21 cellular contexts compared by ENCODE assay signal in the genomic region with DNA sequence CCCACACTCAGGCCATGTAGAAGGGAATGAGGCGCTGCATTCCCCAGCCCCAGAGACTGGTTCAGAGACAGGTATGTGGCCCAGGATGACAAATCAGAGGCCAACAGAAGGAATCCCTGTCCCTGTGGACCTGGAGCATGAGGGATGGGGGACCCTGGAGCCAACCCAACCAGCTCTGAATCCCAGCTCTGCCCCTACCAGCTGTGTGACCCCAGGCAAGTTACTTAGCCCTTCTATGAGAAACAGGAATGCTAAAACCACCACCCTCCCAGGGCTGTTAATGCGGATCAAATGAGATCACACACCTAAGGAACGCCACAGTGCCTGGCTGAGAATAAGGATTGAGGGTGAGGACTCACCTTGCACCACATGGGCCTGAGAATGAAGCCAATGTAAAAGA. TPM values are rescaled to one million over a fixed set of nuclear protein-coding genes. Genes with fewer than 3 reads are reported as not detected.
A peak's percentile ranks its signal among the peaks of the same experiment; 100 is the strongest.
DNase-seq lines count a peak whose midpoint lies in the region; ATAC-seq, FAIRE-seq and TF ChIP-seq lines count a peak whose summit lies in the region.
"Had no signal": no experiment of that assay in that cellular context is flagged by ENCODE, and none has a peak within 500 bp of the region (broad histone marks: within the 10 kb centered on the region; RNA-seq: fewer than 3 reads in every experiment).

No MANE protein-coding gene starts in this region.

- H3K9me3 ChIP-seq in GM12878 (replicated peaks; ENCODE audit: control insufficient read depth, insufficient read depth, low read length) (no peaks in the 10 kb centered on the region), sigmoid colon (no peaks in the 10 kb centered on the region)
- H3K9me3 ChIP-seq: ascending aorta, BE2C, left lung had no signal

- H3K4me3 ChIP-seq in GM12878 (no peak overlapping the region), sigmoid colon (no peak overlapping the region)
- H3K4me3 ChIP-seq: ascending aorta, coronary artery, left lung, skin epidermis had no signal

- no peak for TF ChIP-seq RAD21 in GM12878 (IDR thresholded peaks at IDR 0.05; ENCODE audit: insufficient read depth, low read depth, low read length)

- 79% methylated on average over 3 of the region's 3 CpGs for WGBS in GM12878 (ENCODE audit: insufficient coverage, insufficient replicate concordance, low lambda C conversion rate, missing lambda C conversion rate)
- WGBS in sigmoid colon, 2 donors = 94 to 97% methylated on average over 3 of the region's 3 CpGs

- in situ Hi-C loops in GM12878 (cut with MboI) = no loop called here

- BruUV-seq in GM12878 (replicated peaks; lab: Mats Ljungman, UMichigan) = no TSS peak

- FAIRE-seq in GM12878 (lab: Jason Lieb, UNC) = peak; percentile 74
- peak; percentile 79 for FAIRE-seq in urothelium cell line (lab: Jason Lieb, UNC)

- TF ChIP-seq EP300 in GM12878 (IDR thresholded peaks at IDR 0.05; ENCODE audit: borderline replicate concordance in 1 of 2, control insufficient read depth in 1 of 2, low read depth in 2 of 2, low read length in 2 of 2) = no peak
- TF ChIP-seq EP300 in sigmoid colon (IDR thresholded peaks at IDR 0.05) = no peak

- DNase-seq in Right ventricle myocardium inferior (ENCODE audit: missing footprints) (peak; percentile 7), left cardiac atrium (no peak), GM12878 (ENCODE audit: low read depth, low spot score) (no peak), islet precursor cell (peak; percentile 67), urothelium cell line (ENCODE audit: low spot score) (no peak), middle frontal gyrus (ENCODE audit: extremely low spot score, low spot score) (no peak), sigmoid colon (no peak)
- DNase-seq: ACHN; activated B cell treated with CpG ODN at 0.5 μM for 24 hours; effector memory CD8-positive, alpha-beta T cell; foreskin melanocyte; NCI-H1092 treated with DMSO at 0.1 percent for 48 hours; NCI-H187 treated with DMSO at 0.1 percent for 48 hours; SHP77 treated with DMSO at 0.1 percent for 48 hours had no signal

- H2AFZ ChIP-seq in GM12878 (ENCODE audit: control insufficient read depth, low read depth, low read length) = no peak overlapping the region

- H3K27ac ChIP-seq in GM12878 (ENCODE audit: control insufficient read depth, insufficient read depth) (no peak overlapping the region), sigmoid colon (peak overlapping the region in 2 of 4 donors; percentile 27 to 33)
- H3K27ac ChIP-seq: ascending aorta, coronary artery, left lung had no signal

- SMC1A ChIA-PET in GM12878 (lab: Charles Lee; ENCODE audit: uncharacterized antibody, unreplicated experiment) = interaction anchor here (0.8 to 1.8 kb wide), 2 partner anchors 13 to 148 kb away, joined by 3 to 4 read pairs; no protein-coding TSS in a partner anchor

- peaks cover 0 to 3% of the 10 kb centered on the region in 2 experiments; a peak in 2 of 4 replicates for H3K36me3 ChIP-seq in GM12878 (ENCODE audit: control insufficient read depth in 2 of 2, insufficient read depth in 2 of 2, low read length in 1 of 2)
- no peaks in the 10 kb centered on the region for H3K36me3 ChIP-seq in sigmoid colon
- H3K36me3 ChIP-seq: ascending aorta, BE2C, left lung had no signal

- H4K20me1 ChIP-seq in GM12878 (ENCODE audit: control insufficient read depth, insufficient read depth) = no peaks in the 10 kb centered on the region

- H3K9ac ChIP-seq in GM12878 (ENCODE audit: control insufficient read depth, insufficient read depth, low read length) = no peak overlapping the region

- POLR2A ChIA-PET in GM12878 (lab: Charles Lee) = no interaction called here

- no peak for TF ChIP-seq POLR2A in GM12878 (IDR thresholded peaks at IDR 0.05; ENCODE audit: low read depth, low read length)
- no peak for TF ChIP-seq POLR2A in sigmoid colon (IDR thresholded peaks at IDR 0.05)

- RAD21 ChIA-PET in GM12878 (lab: Charles Lee; ENCODE audit: unreplicated experiment) = no interaction called here

- ATAC-seq in Right ventricle myocardium inferior (no peak), left cardiac atrium (no peak), GM12878 (no peak), HG02973 (IDR thresholded peaks at IDR 0.05; ENCODE audit: unreplicated experiment) (no peak)
- ATAC-seq: effector memory CD8-positive, alpha-beta T cell; esophagus mucosa; left lung had no signal

- CTCF ChIA-PET in GM12878 (lab: Yijun Ruan, JAX) = interaction anchor here (1.6 kb wide), 1 partner anchor 13 kb away, joined by 7 read pairs; no protein-coding TSS in a partner anchor

- H3K79me2 ChIP-seq in GM12878 (ENCODE audit: control insufficient read depth, insufficient read depth, low read length) = peaks cover 34% of the 10 kb centered on the region

- peaks cover 19% of the 10 kb centered on the region for H3K4me1 ChIP-seq in GM12878 (ENCODE audit: control insufficient read depth, insufficient read depth, low read length)
- H3K4me1 ChIP-seq in sigmoid colon = peaks cover 0 to 69% (median 48%) of the 10 kb centered on the region in 4 donors

- no peak overlapping the region for H3K4me2 ChIP-seq in GM12878 (ENCODE audit: control insufficient read depth, insufficient read depth)

- TF ChIP-seq CTCF in GM12878 (IDR thresholded peaks at IDR 0.05 in 2 of 3, conservative IDR thresholded peaks at IDR 0.05 in 1 of 3; ENCODE audit: control insufficient read depth in 2 of 3, extremely low read depth in 1 of 3, insufficient read depth in 1 of 3, low read depth in 3 of 3, low read length in 3 of 3) = no peak
- TF ChIP-seq CTCF in sigmoid colon (IDR thresholded peaks at IDR 0.05) = no peak

- H3K27me3 ChIP-seq in GM12878 (replicated peaks in 1 of 2; ENCODE audit: control insufficient read depth in 2 of 2, insufficient read depth in 2 of 2, low read length in 1 of 2) (no peaks in the 10 kb centered on the region), sigmoid colon (no peaks in the 10 kb centered on the region)
- H3K27me3 ChIP-seq: ascending aorta, BE2C, left lung had no signal

- intact Hi-C loops in Right ventricle myocardium inferior (cut with DNase I) = no loop called here
- intact Hi-C loops in left cardiac atrium (cut with DNase I) = no loop called here
- intact Hi-C loops in GM12878 (cut with micrococcal nuclease; ENCODE audit: unreplicated experiment) = no loop called here
- intact Hi-C loops in sigmoid colon (cut with DNase I) = no loop called here

TF ChIP-seq in GM12878, 131 proteins besides CTCF, POLR2A, EP300 and RAD21:
- TF ChIP-seq FOXK2 (IDR thresholded peaks at IDR 0.05) (no peak), PKNOX1 (IDR thresholded peaks at IDR 0.05) (no peak), RFX5 (IDR thresholded peaks at IDR 0.05; ENCODE audit: low read depth, low read length) (no peak), MEF2B (IDR thresholded peaks at IDR 0.05; ENCODE audit: partially characterized antibody, poor library complexity, severe bottlenecking) (no peak), EED (IDR thresholded peaks at IDR 0.05; ENCODE audit: low read depth) (no peak), RBBP5 (conservative IDR thresholded peaks at IDR 0.05) (no peak), MTA2 (IDR thresholded peaks at IDR 0.05; ENCODE audit: low read depth) (no peak), RAD51 (IDR thresholded peaks at IDR 0.05) (no peak), IKZF2 (IDR thresholded peaks at IDR 0.05) (no peak)

RNA-seq across cellular contexts. Expression of gene ITPK1, which starts 15.6 kb away (rescaled TPM):
- total RNA-seq in Right ventricle myocardium inferior (123 TPM), left cardiac atrium (10 to 100 TPM; 92.0 to 99.9 TPM), GM12878 (2014; rRNA removed) (23.5 and 26.5 TPM in 2 replicates), GM12878 (2014; rRNA removed; fragmentation: Illumina TruSeq; extraction: Trizol) (15.9 and 21.9 TPM in 2 replicates), GM12878 (2021) (56.1 and 57.9 TPM in 2 replicates), sigmoid colon (10 to 100 TPM; 39.8 to 68.8 (median 54.3) TPM)
- total RNA-seq in GM12878 (2013; cell fraction: nucleolus; rRNA removed) = 27.6 and 44.1 TPM in 2 replicates
- polyA plus RNA-seq in GM12878 (2011; ENCODE audit: low read depth) = 10.8 TPM
- polyA plus RNA-seq in GM12878 (2011; rRNA removed) (33.3 and 73.2 TPM in 2 replicates), GM12878 (2014; fragmentation: Illumina TruSeq; extraction: Trizol) (21.9 and 36.4 TPM in 2 replicates), GM12878 (2014; fragmentation: Nextera tagmentation; extraction: Ambion mirVana) (1 to 10 TPM; 1.3 to 2.1 TPM), GM12878 (2014; rRNA removed) (36.2 and 36.3 TPM in 2 replicates), GM12878 (2016; fragmentation: Nextera tagmentation; extraction: Ambion mirVana) (10 to 100 TPM; 24.5 to 27.5 TPM), sigmoid colon (10 to 100 TPM; 55.3 to 75.4 (median 71.2) TPM)
- polyA plus RNA-seq in GM12878 (2011; cell fraction: cytosol; rRNA removed) = 73.7 and 83.9 TPM in 2 replicates
- polyA plus RNA-seq in GM12878 (2011; cell fraction: nucleus; rRNA removed) = 69.1 and 75.9 TPM in 2 replicates
- polyA plus RNA-seq in GM12878 (2012) = 22.0 and 26.6 TPM in 2 replicates
- polyA minus RNA-seq in GM12878 (2011; rRNA and poly(A)+ RNA removed) = 137 and 139 TPM in 2 replicates
- polyA minus RNA-seq in GM12878 (2011; cell fraction: cytosol; rRNA and poly(A)+ RNA removed) = 32.7 and 33.5 TPM in 2 replicates
- 38.8 and 49.5 TPM in 2 replicates for polyA minus RNA-seq in GM12878 (2011; cell fraction: nucleus; rRNA and poly(A)+ RNA removed)

Comparison
In these comparisons a context has a peak if more than half of its experiments do, and no peak if none do; other contexts are left out.
1. DNase-seq: peak in Right ventricle myocardium inferior (single experiment) and islet precursor cell (single experiment); none in left cardiac atrium (single experiment), GM12878 (single experiment), urothelium cell line (single experiment), middle frontal gyrus (single experiment) and sigmoid colon (single experiment).